Comparison of ENCODE assay signal across 8 cellular contexts in the genomic region with DNA sequence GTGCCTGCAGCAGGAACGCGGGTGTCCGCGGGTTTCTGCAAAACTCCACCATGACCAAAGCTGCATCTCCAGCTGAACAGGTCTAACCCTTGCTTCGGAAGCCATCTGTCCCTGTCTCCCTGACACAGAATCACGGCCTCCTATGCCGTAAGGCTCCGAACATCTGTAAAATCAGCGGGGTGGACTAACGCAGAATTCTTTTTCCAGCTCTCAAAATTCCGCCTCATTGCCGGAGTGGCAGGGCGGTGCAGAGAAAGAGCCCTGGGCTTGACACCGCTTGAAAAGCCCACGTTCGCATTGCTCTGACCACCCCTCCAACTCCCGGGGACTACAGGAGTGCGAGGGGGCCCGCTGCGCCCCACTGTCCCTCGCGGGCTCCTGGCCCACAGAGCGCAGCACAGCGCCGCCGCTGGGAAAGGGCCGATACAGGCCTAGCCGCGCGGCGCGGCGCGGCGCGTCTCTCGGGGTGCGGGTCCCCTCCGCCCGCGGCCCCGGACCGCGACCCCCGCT. TPM values are rescaled to one million over a fixed set of nuclear protein-coding genes. Genes with fewer than 3 reads are reported as not detected.
DNase-seq lines count a peak whose midpoint lies in the region; ATAC-seq and TF ChIP-seq lines count a peak whose summit lies in the region.

No MANE protein-coding gene starts in this region.

- intact Hi-C loops in left ventricle myocardium superior (cut with micrococcal nuclease): no loop called here

- H3K4me1 ChIP-seq in rectal smooth muscle tissue (ENCODE audit: control insufficient read depth, insufficient read depth, low read length): peaks cover 19% of the 10 kb centered on the region

- peak overlapping the region; percentile 89 for H3K4me3 Mint-ChIP-seq in activated naive CD8-positive, alpha-beta T cell treated with anti-CD3 and anti-CD28 coated beads, Interleukin-2, amount 10 ng/mL, durations not matched to agents 7 days and 5 days

- peak; percentile 40 for TF ChIP-seq CTCF in LNCaP clone FGC (IDR thresholded peaks at IDR 0.05; ENCODE audit: control insufficient read depth, extremely low read depth, insufficient read depth)

- peak; percentile 84 for ATAC-seq in activated naive CD8-positive, alpha-beta T cell treated with anti-CD3 and anti-CD28 coated beads, Interleukin-2, amount 10 ng/mL, durations not matched to agents 7 days and 5 days (ENCODE audit: low read depth)
- peak; percentile 86 for ATAC-seq in left ventricle myocardium superior

- peak in 4 of 6 experiments; percentile 24 to 75 (median 60) for DNase-seq in stimulated activated naive CD4-positive, alpha-beta T cell (lab: John Stamatoyannopoulos, UW)
- DNase-seq in stimulated activated naive CD4-positive, alpha-beta T cell treated with Interleukin-2 at 50 U/mL for 16 hours (lab: John Stamatoyannopoulos, UW): no peak
- peak; percentile 61 for DNase-seq in HCEC 1CT
- DNase-seq in LNCaP clone FGC (ENCODE audit: low read depth): no peak
- DNase-seq in activated naive CD8-positive, alpha-beta T cell treated with anti-CD3 and anti-CD28 coated beads, Interleukin-2, amount 10 ng/mL, durations not matched to agents 7 days and 5 days: no peak
- peak; percentile 42 for DNase-seq in left ventricle myocardium superior
- no peak for DNase-seq in AG08396 (ENCODE audit: low spot score)

- H3K9ac ChIP-seq in rectal smooth muscle tissue (ENCODE audit: low read length): no peak overlapping the region

- peak overlapping the region; percentile 85 for H3K27ac ChIP-seq in rectal smooth muscle tissue (ENCODE audit: low read depth, low read length)

- H3K27me3 ChIP-seq in rectal smooth muscle tissue (ENCODE audit: control insufficient read depth, insufficient read depth, low read length): no peaks in the 10 kb centered on the region

- no peaks in the 10 kb centered on the region for H3K36me3 ChIP-seq in rectal smooth muscle tissue (ENCODE audit: control insufficient read depth, insufficient read depth, low read length)

- peaks cover 16% of the 10 kb centered on the region for H3K27me3 Mint-ChIP-seq in activated naive CD8-positive, alpha-beta T cell treated with anti-CD3 and anti-CD28 coated beads, Interleukin-2, amount 10 ng/mL, durations not matched to agents 7 days and 5 days

- no peak overlapping the region for H3K27ac Mint-ChIP-seq in activated naive CD8-positive, alpha-beta T cell treated with anti-CD3 and anti-CD28 coated beads, Interleukin-2, amount 10 ng/mL, durations not matched to agents 7 days and 5 days

- POLR2A ChIA-PET in activated naive CD8-positive, alpha-beta T cell treated with anti-CD3 and anti-CD28 coated beads, Interleukin-2, amount 10 ng/mL, durations not matched to agents 7 days and 5 days (lab: Charles Lee): interaction anchor here (0.6 to 1.5 kb wide), 2 partner anchors 15 to 526 kb away, joined by 3 to 4 read pairs; partner anchors contain the start of gene HIF1AN

- H3K4me3 ChIP-seq in LNCaP clone FGC (ENCODE audit: low read depth, low read length) (peak overlapping the region; percentile 65), rectal smooth muscle tissue (ENCODE audit: low read length) (peak overlapping the region; percentile 95)

- H3K9me3 Mint-ChIP-seq in activated naive CD8-positive, alpha-beta T cell treated with anti-CD3 and anti-CD28 coated beads, Interleukin-2, amount 10 ng/mL, durations not matched to agents 7 days and 5 days: no peaks in the 10 kb centered on the region

- peaks cover 1% of the 10 kb centered on the region for H3K36me3 Mint-ChIP-seq in activated naive CD8-positive, alpha-beta T cell treated with anti-CD3 and anti-CD28 coated beads, Interleukin-2, amount 10 ng/mL, durations not matched to agents 7 days and 5 days

- H3K4me1 Mint-ChIP-seq in activated naive CD8-positive, alpha-beta T cell treated with anti-CD3 and anti-CD28 coated beads, Interleukin-2, amount 10 ng/mL, durations not matched to agents 7 days and 5 days: peaks cover 29% of the 10 kb centered on the region

RNA-seq across cellular contexts. Expression of gene DNMBP, which starts 0.4 kb away (rescaled TPM):
- total RNA-seq in activated naive CD8-positive, alpha-beta T cell treated with anti-CD3 and anti-CD28 coated beads, Interleukin-2, amount 10 ng/mL, durations not matched to agents 7 days and 5 days: 1 to 10 TPM; 5.2 to 6.0 TPM
- total RNA-seq in left ventricle myocardium superior: 5.5 TPM

Comparison
In these comparisons a context has a peak if more than half of its experiments do, and no peak if none do; other contexts are left out.
1. DNase-seq: peak in stimulated activated naive CD4-positive, alpha-beta T cell (4 of 6), HCEC 1CT (single experiment) and left ventricle myocardium superior (single experiment); none in stimulated activated naive CD4-positive, alpha-beta T cell treated with Interleukin-2 at 50 U/mL for 16 hours (single experiment), LNCaP clone FGC (single experiment), activated naive CD8-positive, alpha-beta T cell treated with anti-CD3 and anti-CD28 coated beads, Interleukin-2, amount 10 ng/mL, durations not matched to agents 7 days and 5 days (single experiment) and AG08396 (single experiment).